26 cellular contexts compared by ENCODE assay signal in the genomic region with DNA sequence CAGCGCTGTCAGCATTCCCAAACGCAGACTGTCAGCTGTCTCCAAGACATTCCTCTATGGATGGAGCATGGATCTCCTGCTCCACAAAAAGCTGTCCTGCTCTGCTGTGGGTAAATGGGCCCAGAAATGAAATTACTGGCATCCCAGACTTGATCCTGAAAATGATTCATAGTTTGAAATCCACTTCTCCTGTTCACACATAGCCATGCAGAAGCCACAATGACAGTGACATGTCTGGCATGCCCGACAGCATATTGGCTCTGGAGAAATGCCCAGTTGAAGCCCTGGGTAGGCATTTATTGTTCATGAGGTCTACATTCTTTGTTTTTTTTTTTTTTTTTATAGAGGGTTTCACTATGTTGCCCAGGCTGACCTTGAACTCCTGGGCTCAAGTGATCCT.
DNase-seq lines count a peak whose midpoint lies in the region; ATAC-seq and FAIRE-seq lines count a peak whose summit lies in the region.
"Had no signal": no experiment of that assay in that cellular context is flagged by ENCODE, and none has a peak within 500 bp of the region (broad histone marks: within the 10 kb centered on the region; RNA-seq: fewer than 3 reads in every experiment).

No MANE protein-coding gene starts in this region.

- H3K9me3 Mint-ChIP-seq in naive thymus-derived CD8-positive, alpha-beta T cell = peaks cover 0 to 12% (median 3%) of the 10 kb centered on the region in 9 donors

- peaks cover 0 to 2% of the 10 kb centered on the region in 2 experiments for H3K4me1 ChIP-seq in trophoblast cell (ENCODE audit: control insufficient read depth in 1 of 2, insufficient read depth in 2 of 2, low read length in 2 of 2)

- no peak overlapping the region for H3K4ac ChIP-seq in trophoblast cell (ENCODE audit: low read depth, low read length)

- no peak overlapping the region for H4K8ac ChIP-seq in trophoblast cell (ENCODE audit: low read depth, low read length)

- no peak overlapping the region for H2AK5ac ChIP-seq in trophoblast cell (ENCODE audit: low read length)

- H3K4me3 Mint-ChIP-seq in naive thymus-derived CD8-positive, alpha-beta T cell = no peak overlapping the region
- H3K4me3 Mint-ChIP-seq: CD4-positive, CD25-positive, alpha-beta regulatory T cell; IgD-negative memory B cell had no signal

- no peak overlapping the region for H3K27ac ChIP-seq in trophoblast cell (ENCODE audit: low read depth, low read length)
- H3K27ac ChIP-seq: 22Rv1, KMS-11, SJSA1 had no signal

- no peak overlapping the region for H3K4me2 ChIP-seq in trophoblast cell (ENCODE audit: low read length)
- H3K4me2 ChIP-seq: KMS-11 had no signal

- H3K79me1 ChIP-seq in trophoblast cell (ENCODE audit: low read length) = peaks cover 4% of the 10 kb centered on the region

- H3K79me2 ChIP-seq in trophoblast cell (ENCODE audit: control insufficient read depth, insufficient read depth, low read length, poor library complexity) = peaks cover 2% of the 10 kb centered on the region

- no peak overlapping the region for H3K14ac ChIP-seq in trophoblast cell (ENCODE audit: low read length)

- no peak overlapping the region for H2BK5ac ChIP-seq in trophoblast cell (ENCODE audit: low read depth, low read length, poor library complexity)

- no CpG with 5 or more reads among the region's 3 CpGs for WGBS in trophoblast cell (ENCODE audit: extremely low coverage, insufficient coverage, insufficient read length)

- peak overlapping the region; percentile 43 for H4K91ac ChIP-seq in trophoblast cell (ENCODE audit: low read depth, low read length)

- DNase-seq in AG08395 (ENCODE audit: low spot score) = peak; percentile 4
- DNase-seq in RCC 7860 (ENCODE audit: low spot score) = peak; percentile 50
- peak; percentile 32 for DNase-seq in glomerular visceral epithelial cell (ENCODE audit: extremely low spot score)
- DNase-seq in trophoblast cell = no peak
- DNase-seq in DMS153 (lab: John Stamatoyannopoulos, UW) = no peak
- no peak for DNase-seq in D341Med (ENCODE audit: low spot score)
- DNase-seq in naive thymus-derived CD8-positive, alpha-beta T cell = no peak
- DNase-seq: CD4-positive, CD25-positive, alpha-beta regulatory T cell; DMS79; GF-D8; HCEC 1CT; NCI-H1092 treated with DMSO at 0.1 percent for 48 hours; NCI-H1436; NCI-H1930; NCI-H2107; NCI-H524; NCI-H748 treated with DMSO at 0.1 percent for 48 hours; Right ventricle myocardium superior; RPMI8226 had no signal

- H2AFZ ChIP-seq in trophoblast cell (ENCODE audit: insufficient read depth, low read length, poor library complexity) = no peak overlapping the region

- H3K27me3 Mint-ChIP-seq in naive thymus-derived CD8-positive, alpha-beta T cell = peaks cover 0 to 4% (median 0%) of the 10 kb centered on the region in 5 donors
- H3K27me3 Mint-ChIP-seq: CD4-positive, CD25-positive, alpha-beta regulatory T cell; IgD-negative memory B cell had no signal

- H3K27me3 ChIP-seq in trophoblast cell (ENCODE audit: insufficient read depth, low read length) = no peaks in the 10 kb centered on the region
- H3K27me3 ChIP-seq: SJSA1 had no signal

- H3K9ac ChIP-seq in trophoblast cell (ENCODE audit: low read length) = no peak overlapping the region
- H3K9ac ChIP-seq: KMS-11 had no signal

- no peak overlapping the region for H3K4me3 ChIP-seq in trophoblast cell (ENCODE audit: low read depth, low read length)
- H3K4me3 ChIP-seq: SJSA1 had no signal

- no peaks in the 10 kb centered on the region for H3K36me3 ChIP-seq in trophoblast cell (ENCODE audit: control insufficient read depth in 1 of 2, insufficient read depth in 2 of 2, low read length in 2 of 2)
- H3K36me3 ChIP-seq: SJSA1 had no signal

- no peak overlapping the region for H3K23ac ChIP-seq in trophoblast cell (ENCODE audit: low read length)

- ATAC-seq in HG02678 (IDR thresholded peaks at IDR 0.05; ENCODE audit: unreplicated experiment) = no peak
- no peak for ATAC-seq in naive thymus-derived CD8-positive, alpha-beta T cell

- peak overlapping the region; percentile 24 for H2BK12ac ChIP-seq in trophoblast cell (ENCODE audit: low read length)

- H3K27ac Mint-ChIP-seq in naive thymus-derived CD8-positive, alpha-beta T cell = no peak overlapping the region
- H3K27ac Mint-ChIP-seq: CD4-positive, CD25-positive, alpha-beta regulatory T cell; IgD-negative memory B cell had no signal

- H4K12ac ChIP-seq in trophoblast cell (ENCODE audit: low read depth, low read length) = no peak overlapping the region

- H3K4me1 Mint-ChIP-seq in naive thymus-derived CD8-positive, alpha-beta T cell = no peaks in the 10 kb centered on the region
- H3K4me1 Mint-ChIP-seq: CD4-positive, CD25-positive, alpha-beta regulatory T cell had no signal

- POLR2A ChIA-PET in naive thymus-derived CD8-positive, alpha-beta T cell (lab: Charles Lee) = no interaction called here

- H3K9me3 ChIP-seq in trophoblast cell (ENCODE audit: insufficient read depth, low read depth, low read length) = peaks cover 5% of the 10 kb centered on the region

- no peak for FAIRE-seq in RCC 7860 (lab: Jason Lieb, UNC)
- FAIRE-seq: GM12891, H1 had no signal

- peaks cover 0 to 12% (median 5%) of the 10 kb centered on the region in 3 donors for H3K36me3 Mint-ChIP-seq in naive thymus-derived CD8-positive, alpha-beta T cell
- H3K36me3 Mint-ChIP-seq: CD4-positive, CD25-positive, alpha-beta regulatory T cell; IgD-negative memory B cell had no signal

- H3K18ac ChIP-seq in trophoblast cell (ENCODE audit: low read length) = no peak overlapping the region

- H2BK120ac ChIP-seq in trophoblast cell (ENCODE audit: insufficient read depth, low read length, poor library complexity) = peak overlapping the region; percentile 24

Comparison
In these comparisons a context has a peak if more than half of its experiments do, and no peak if none do; other contexts are left out.
1. DNase-seq: peak in AG08395 (single experiment), RCC 7860 (single experiment) and glomerular visceral epithelial cell (single experiment); none in trophoblast cell (0 of 2), DMS153 (single experiment), D341Med (single experiment) and naive thymus-derived CD8-positive, alpha-beta T cell (0 of 10).